In genomic region chr2:196074631-196075030, GRCh38 we compare ENCODE assay signal across 17 cellular contexts. TPM values are rescaled to one million over a fixed set of nuclear protein-coding genes. Genes with fewer than 3 reads are reported as not detected.
DNase-seq lines count a peak whose midpoint lies in the region; ATAC-seq, FAIRE-seq and TF ChIP-seq lines count a peak whose summit lies in the region.
"Had no signal": no experiment of that assay in that cellular context is flagged by ENCODE, and none has a peak within 500 bp of the region (broad histone marks: within the 10 kb centered on the region; RNA-seq: fewer than 3 reads in every experiment).

No MANE protein-coding gene starts in this region.

- no peak for DNase-seq in H54 (ENCODE audit: insufficient read length, low spot score)
- peak; percentile 57 for DNase-seq in LHCN-M2 (ENCODE audit: low read depth)
- peak; percentile 22 for DNase-seq in myocyte (ENCODE audit: low read depth)
- no peak for DNase-seq in activated CD4-positive, alpha-beta T cell treated with anti-CD3 and anti-CD28 coated beads, Interleukin-2, amount 50 U/mL, for 1 hour
- DNase-seq in G401 (ENCODE audit: low spot score), result no peak
- DNase-seq in inferior parietal cortex (ENCODE audit: extremely low spot score), result no peak
- DNase-seq: AML-193; Caco-2; CD4-positive, alpha-beta T cell; DMS79 treated with DMSO at 0.1 percent for 48 hours had no signal

- ATAC-seq in SK-N-SH treated with all-trans-retinoic acid at 6 μM for 48 hours, result no peak
- ATAC-seq: A549, GM12878 had no signal

- FAIRE-seq in H54 (lab: Jason Lieb, UNC), result peak; percentile 48
- peak; percentile 96 for FAIRE-seq in endometrium (lab: Jason Lieb, UNC)
- FAIRE-seq: A549, D721Med, GM12878, GM19239, H1 had no signal

- no peak for TF ChIP-seq POLR2A in H54 (IDR thresholded peaks at IDR 0.05; ENCODE audit: low read depth, low read length)

- in situ Hi-C loops in G401 (cut with HindIII; ENCODE audit: low sequenced_read_pairs), result no loop called here

TF ChIP-seq in SK-N-SH treated with all-trans-retinoic acid at 6 μM for 48 hours, 23 proteins besides CTCF, POLR2A, EP300 and RAD21:
- TF ChIP-seq TCF4 (CRISPR knock-in tag; IDR thresholded peaks at IDR 0.05; ENCODE audit: borderline replicate concordance) (no peak), TOX (CRISPR knock-in tag; IDR thresholded peaks at IDR 0.05; ENCODE audit: borderline replicate concordance) (no peak), ZNF8 (CRISPR knock-in tag; IDR thresholded peaks at IDR 0.05) (no peak)

RNA-seq across cellular contexts. Expression of gene DNAH7, which starts 6.0 kb away (rescaled TPM):
- total RNA-seq in LHCN-M2 (2014; rRNA removed) (0.26 and 0.86 TPM in 2 replicates), myocyte (0.80 and 1.4 TPM in 2 replicates)
- 0.11 TPM for polyA plus RNA-seq in LHCN-M2 (2012)
- polyA plus RNA-seq in myocyte (2012), result 0.26 TPM
- 0.06 TPM in 1 of 2 replicates, not detected in the other for total RNA-seq in G401 (2014; rRNA removed; shearing (Covaris generic))
- total RNA-seq: CD4-positive, alpha-beta T cell had no signal

Comparison
In these comparisons a context has a peak if more than half of its experiments do, and no peak if none do; other contexts are left out.
1. DNase-seq: peak in LHCN-M2 (single experiment) and myocyte (single experiment); none in H54 (single experiment), activated CD4-positive, alpha-beta T cell treated with anti-CD3 and anti-CD28 coated beads, Interleukin-2, amount 50 U/mL, for 1 hour (single experiment), G401 (single experiment) and inferior parietal cortex (single experiment).